ENCODE assay signal across 14 cellular contexts in the genomic region with DNA sequence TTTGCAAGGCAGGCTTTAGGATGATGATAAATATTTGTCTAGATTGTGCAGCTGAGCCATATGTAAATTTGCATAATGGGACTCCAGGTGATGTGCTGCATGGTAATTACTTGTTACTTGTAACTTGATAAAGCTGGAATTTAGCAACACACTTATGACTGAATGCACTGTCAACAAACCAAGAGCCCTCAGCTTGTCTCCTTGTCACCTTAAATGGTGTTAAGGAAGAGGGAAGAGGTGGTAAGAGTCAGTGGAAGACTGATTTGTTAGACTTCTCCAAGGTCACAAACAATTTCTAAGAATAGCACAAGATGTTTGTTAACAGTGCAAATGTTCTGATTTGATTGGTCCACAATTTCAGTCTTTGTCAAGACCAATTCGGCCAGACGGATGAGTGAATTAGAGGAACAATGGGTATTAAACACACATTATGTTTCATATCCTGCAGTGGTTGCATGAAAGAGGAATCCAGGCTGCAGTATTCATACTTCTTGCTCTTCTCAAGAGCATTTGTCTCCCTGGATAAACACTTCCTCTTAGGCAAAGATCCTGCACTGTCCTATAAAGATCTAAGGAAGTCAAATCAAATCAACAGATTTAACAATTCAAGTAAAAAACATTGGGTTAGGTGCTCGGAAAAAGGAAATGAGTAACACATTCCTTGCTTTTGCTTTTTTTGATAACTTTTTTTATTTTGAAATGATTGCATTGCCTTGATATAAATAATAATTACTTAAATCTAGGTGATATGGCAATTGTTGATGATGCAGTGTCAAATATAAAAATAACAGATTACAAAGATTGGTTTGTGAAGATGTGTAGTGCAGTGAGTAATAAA.
DNase-seq lines count a peak whose midpoint lies in the region; ATAC-seq and TF ChIP-seq lines count a peak whose summit lies in the region.
"Had no signal": no experiment of that assay in that cellular context is flagged by ENCODE, and none has a peak within 500 bp of the region (broad histone marks: within the 10 kb centered on the region; RNA-seq: fewer than 3 reads in every experiment).

No MANE protein-coding gene starts in this region.

- H2BK12ac ChIP-seq in trophoblast cell (ENCODE audit: low read length): no peak overlapping the region

- H3K9me2 ChIP-seq in PC-3 (replicated peaks; ENCODE audit: low read length): no peaks in the 10 kb centered on the region

- no peak overlapping the region for H2BK5ac ChIP-seq in trophoblast cell (ENCODE audit: low read depth, low read length, poor library complexity)

- no TSS peak for BruUV-seq in PC-3 (replicated peaks; lab: Mats Ljungman, UMichigan)

- no peak overlapping the region for H2AK5ac ChIP-seq in trophoblast cell (ENCODE audit: low read length)

- ATAC-seq in PC-3: no peak; the same call in 1 of the 2 replicates

- H4K8ac ChIP-seq in trophoblast cell (ENCODE audit: low read depth, low read length): no peak overlapping the region

- CTCF ChIA-PET in PC-3 (lab: Charles Lee): no interaction called here

- no peak overlapping the region for H2BK120ac ChIP-seq in trophoblast cell (ENCODE audit: insufficient read depth, low read length, poor library complexity)

- no CpG with 5 or more reads among the region's 3 CpGs for WGBS in trophoblast cell (ENCODE audit: extremely low coverage, insufficient coverage, insufficient read length)

- no peak overlapping the region for H3K9ac ChIP-seq in PC-3 (ENCODE audit: low read length)
- H3K9ac ChIP-seq in trophoblast cell (ENCODE audit: low read length): no peak overlapping the region

- DNase-seq in NCI-H1105 (lab: John Stamatoyannopoulos, UW) (peak; percentile 64), NCI-H2107 treated with DMSO at 0.1 percent for 48 hours (lab: John Stamatoyannopoulos, UW; ENCODE audit: unreplicated experiment) (peak; percentile 76), PC-3 (peak; percentile 13), trophoblast cell (peak; percentile 32 to 82), MG63 (no peak), kidney glomerular epithelial cell (lab: John Stamatoyannopoulos, UW) (no peak)
- DNase-seq in effector CD8-positive, alpha-beta T cell (lab: John Stamatoyannopoulos, UW): no peak
- DNase-seq: activated CD4-positive, alpha-beta memory T cell treated with anti-CD3 and anti-CD28 coated beads, Interleukin-2, amount 10 ng/mL, durations not matched to agents 7 days and 5 days; C1 segment of cervical spinal cord; cerebellar nuclear complex; Kasumi-1; sigmoid colon; SW 1271 had no signal

- H3K4me3 ChIP-seq in PC-3 (ENCODE audit: low read length) (no peak overlapping the region), trophoblast cell (ENCODE audit: low read depth, low read length) (no peak overlapping the region), MG63 (no peak overlapping the region)
- H3K4me3 ChIP-seq: sigmoid colon had no signal

- no peak overlapping the region for H3K4ac ChIP-seq in trophoblast cell (ENCODE audit: low read depth, low read length)

- no peak overlapping the region for H2AFZ ChIP-seq in PC-3 (ENCODE audit: low read length)
- no peak overlapping the region for H2AFZ ChIP-seq in trophoblast cell (ENCODE audit: insufficient read depth, low read length, poor library complexity)

- no peak overlapping the region for H4K91ac ChIP-seq in trophoblast cell (ENCODE audit: low read depth, low read length)

- no peak overlapping the region for H3K23ac ChIP-seq in trophoblast cell (ENCODE audit: low read length)

- POLR2A ChIA-PET in PC-3 (lab: Charles Lee; ENCODE audit: unreplicated experiment): no interaction called here

- H3K27ac ChIP-seq in PC-3 (ENCODE audit: low read length) (no peak overlapping the region), trophoblast cell (ENCODE audit: low read depth, low read length) (no peak overlapping the region)
- H3K27ac ChIP-seq: neutrophil, sigmoid colon had no signal

- no peak overlapping the region for H4K12ac ChIP-seq in trophoblast cell (ENCODE audit: low read depth, low read length)

- H3K9me3 ChIP-seq in PC-3 (ENCODE audit: low read length) (no peaks in the 10 kb centered on the region), trophoblast cell (ENCODE audit: insufficient read depth, low read depth, low read length) (no peaks in the 10 kb centered on the region), MG63 (no peaks in the 10 kb centered on the region)
- H3K9me3 ChIP-seq: neutrophil, sigmoid colon had no signal

- peaks cover 3% of the 10 kb centered on the region for H3K79me1 ChIP-seq in trophoblast cell (ENCODE audit: low read length)

- H3K79me2 ChIP-seq in PC-3 (ENCODE audit: low read length): no peaks in the 10 kb centered on the region
- no peaks in the 10 kb centered on the region for H3K79me2 ChIP-seq in trophoblast cell (ENCODE audit: control insufficient read depth, insufficient read depth, low read length, poor library complexity)

- H3K4me1 ChIP-seq in PC-3 (ENCODE audit: insufficient read depth, low read length) (no peaks in the 10 kb centered on the region), trophoblast cell (ENCODE audit: control insufficient read depth in 1 of 2, insufficient read depth in 2 of 2, low read length in 2 of 2) (peaks cover 0 to 2% of the 10 kb centered on the region in 2 experiments)
- H3K4me1 ChIP-seq: sigmoid colon had no signal

- H3F3A ChIP-seq in PC-3 (ENCODE audit: low read length, unreplicated experiment): no peaks in the 10 kb centered on the region

- H3K18ac ChIP-seq in trophoblast cell (ENCODE audit: low read length): no peak overlapping the region

- intact Hi-C loops in PC-3 (cut with micrococcal nuclease): no loop called here

- no peak overlapping the region for H3K14ac ChIP-seq in trophoblast cell (ENCODE audit: low read length)

- H4K20me1 ChIP-seq in PC-3 (ENCODE audit: low read length): no peaks in the 10 kb centered on the region

- no peaks in the 10 kb centered on the region for H3K27me3 ChIP-seq in PC-3 (ENCODE audit: low read length)
- H3K27me3 ChIP-seq in trophoblast cell (ENCODE audit: insufficient read depth, low read length): no peaks in the 10 kb centered on the region
- H3K27me3 ChIP-seq in MG63: no peaks in the 10 kb centered on the region
- H3K27me3 ChIP-seq: neutrophil, sigmoid colon had no signal

- H3K36me3 ChIP-seq in PC-3 (ENCODE audit: low read depth, low read length) (no peaks in the 10 kb centered on the region), trophoblast cell (ENCODE audit: control insufficient read depth in 1 of 2, insufficient read depth in 2 of 2, low read length in 2 of 2) (no peaks in the 10 kb centered on the region), MG63 (no peaks in the 10 kb centered on the region)
- H3K36me3 ChIP-seq: neutrophil, sigmoid colon had no signal

- H3K4me2 ChIP-seq in PC-3 (ENCODE audit: low read length) (no peak overlapping the region), trophoblast cell (ENCODE audit: low read length) (no peak overlapping the region)

- no peak for TF ChIP-seq CTCF in PC-3 (conservative IDR thresholded peaks at IDR 0.05; ENCODE audit: low read depth, low read length)

Comparison
In these comparisons a context has a peak if more than half of its experiments do, and no peak if none do; other contexts are left out.
1. DNase-seq: peak in NCI-H1105 (single experiment), NCI-H2107 treated with DMSO at 0.1 percent for 48 hours (single experiment), PC-3 (single experiment) and trophoblast cell (2 of 2); none in MG63 (single experiment), kidney glomerular epithelial cell (single experiment) and effector CD8-positive, alpha-beta T cell (single experiment).